In the genomic region with DNA sequence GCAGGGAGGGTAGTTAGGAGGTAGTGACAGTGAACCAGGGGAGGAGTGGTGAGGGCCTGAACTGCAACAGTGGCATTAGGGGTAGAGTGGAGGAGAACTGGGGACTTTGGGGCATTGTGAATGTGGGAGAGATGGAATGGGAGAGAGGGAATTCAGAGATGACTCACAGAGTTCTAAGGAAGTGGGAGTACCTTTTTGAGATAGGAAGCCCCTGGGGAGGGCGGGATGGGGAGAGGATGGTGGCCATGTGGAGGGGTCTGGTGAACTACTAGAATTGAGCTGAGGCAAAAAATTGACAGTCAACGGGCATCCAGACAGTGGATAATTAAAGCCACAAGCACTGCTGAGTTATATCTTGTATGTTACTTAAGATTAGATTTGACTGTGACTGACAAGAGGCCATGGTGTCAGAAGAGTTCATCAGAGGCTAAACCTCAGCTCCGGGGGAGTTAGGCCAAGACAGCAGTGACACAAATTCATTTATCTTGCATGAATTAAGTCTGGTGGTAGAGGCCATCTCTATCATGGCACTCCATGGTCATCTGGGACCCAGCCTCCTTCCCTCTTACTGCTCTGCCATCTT, we compare ENCODE assay signal across 29 cellular contexts. TPM values are rescaled to one million over a fixed set of nuclear protein-coding genes. Genes with fewer than 3 reads are reported as not detected.
DNase-seq lines count a peak whose midpoint lies in the region; ATAC-seq lines count a peak whose summit lies in the region.
"Had no signal": no experiment of that assay in that cellular context is flagged by ENCODE, and none has a peak within 500 bp of the region (broad histone marks: within the 10 kb centered on the region; RNA-seq: fewer than 3 reads in every experiment).

No MANE protein-coding gene starts in this region.

- no peaks in the 10 kb centered on the region for H3K9me3 Mint-ChIP-seq in activated CD4-positive, alpha-beta T cell treated with anti-CD3 and anti-CD28 coated beads, Interleukin-2, amount 10 ng/mL, durations not matched to agents 24 days and 14 days
- H3K9me3 Mint-ChIP-seq in dendritic cell treated with granulocyte-macrophage colony-stimulating factor and Interleukin-4, amounts not matched to agents 40 ng/mL and 50 ng/mL, for 4 days: no peaks in the 10 kb centered on the region
- H3K9me3 Mint-ChIP-seq in activated CD8-positive, alpha-beta memory T cell treated with anti-CD3 and anti-CD28 coated beads, Interleukin-2, amount 10 ng/mL, durations not matched to agents 7 days and 5 days (ENCODE audit: low read depth): no peaks in the 10 kb centered on the region
- H3K9me3 Mint-ChIP-seq: activated naive CD8-positive, alpha-beta T cell treated with anti-CD3 and anti-CD28 coated beads, Interleukin-2, amount 10 ng/mL, durations not matched to agents 7 days and 5 days; CD8-positive, alpha-beta T cell; GM23338; IgD-negative memory B cell; WTC11 had no signal

- H3K4me1 Mint-ChIP-seq in activated CD4-positive, alpha-beta T cell treated with anti-CD3 and anti-CD28 coated beads, Interleukin-2, amount 10 ng/mL, durations not matched to agents 24 days and 14 days: peaks cover 32% of the 10 kb centered on the region
- peaks cover 80% of the 10 kb centered on the region for H3K4me1 Mint-ChIP-seq in dendritic cell treated with granulocyte-macrophage colony-stimulating factor and Interleukin-4, amounts not matched to agents 40 ng/mL and 50 ng/mL, for 4 days (ENCODE audit: low read depth)
- H3K4me1 Mint-ChIP-seq in activated CD8-positive, alpha-beta memory T cell treated with anti-CD3 and anti-CD28 coated beads, Interleukin-2, amount 10 ng/mL, durations not matched to agents 7 days and 5 days: peaks cover 29% of the 10 kb centered on the region

- H3K27me3 Mint-ChIP-seq in activated CD4-positive, alpha-beta T cell treated with anti-CD3 and anti-CD28 coated beads, Interleukin-2, amount 10 ng/mL, durations not matched to agents 24 days and 14 days: no peaks in the 10 kb centered on the region
- no peaks in the 10 kb centered on the region for H3K27me3 Mint-ChIP-seq in dendritic cell treated with granulocyte-macrophage colony-stimulating factor and Interleukin-4, amounts not matched to agents 40 ng/mL and 50 ng/mL, for 4 days
- no peaks in the 10 kb centered on the region for H3K27me3 Mint-ChIP-seq in activated CD8-positive, alpha-beta memory T cell treated with anti-CD3 and anti-CD28 coated beads, Interleukin-2, amount 10 ng/mL, durations not matched to agents 7 days and 5 days
- H3K27me3 Mint-ChIP-seq: activated naive CD8-positive, alpha-beta T cell treated with anti-CD3 and anti-CD28 coated beads, Interleukin-2, amount 10 ng/mL, durations not matched to agents 7 days and 5 days; IgD-negative memory B cell had no signal

- H3K9ac ChIP-seq in subcutaneous abdominal adipose tissue (ENCODE audit: low read length in 5 of 5): no peak overlapping the region

- CTCF ChIA-PET in activated CD8-positive, alpha-beta memory T cell treated with anti-CD3 and anti-CD28 coated beads, Interleukin-2, amount 10 ng/mL, durations not matched to agents 7 days and 5 days (lab: Charles Lee): interaction anchor here (3.2 kb wide), 1 partner anchor 18 kb away, joined by 14 read pairs; no protein-coding TSS in a partner anchor

- H3K27ac ChIP-seq in subcutaneous abdominal adipose tissue (ENCODE audit: low read depth, low read length): peak overlapping the region; percentile 91
- H3K27ac ChIP-seq: right lobe of liver, SJSA1 had no signal

- H3K4me3 ChIP-seq in subcutaneous abdominal adipose tissue (ENCODE audit: low read depth in 1 of 5, low read length in 5 of 5): no peak overlapping the region
- H3K4me3 ChIP-seq: esophagus squamous epithelium, GM23338, right lobe of liver, SJSA1, thoracic aorta had no signal

- intact Hi-C loops in activated CD4-positive, alpha-beta T cell treated with anti-CD3 and anti-CD28 coated beads, Interleukin-2, amount 10 ng/mL, durations not matched to agents 24 days and 14 days (cut with micrococcal nuclease): no loop called here
- intact Hi-C loops in dendritic cell treated with granulocyte-macrophage colony-stimulating factor and Interleukin-4, amounts not matched to agents 40 ng/mL and 50 ng/mL, for 4 days (cut with micrococcal nuclease): no loop called here

- H3K4me1 ChIP-seq in subcutaneous abdominal adipose tissue (ENCODE audit: control insufficient read depth in 5 of 5, insufficient read depth in 5 of 5, low read length in 5 of 5): peaks cover 11 to 55% (median 29%) of the 10 kb centered on the region in 5 donors

- H3K36me3 Mint-ChIP-seq in activated CD4-positive, alpha-beta T cell treated with anti-CD3 and anti-CD28 coated beads, Interleukin-2, amount 10 ng/mL, durations not matched to agents 24 days and 14 days (ENCODE audit: low read depth): no peaks in the 10 kb centered on the region
- H3K36me3 Mint-ChIP-seq in dendritic cell treated with granulocyte-macrophage colony-stimulating factor and Interleukin-4, amounts not matched to agents 40 ng/mL and 50 ng/mL, for 4 days (ENCODE audit: low read depth): peaks cover 35% of the 10 kb centered on the region
- no peaks in the 10 kb centered on the region for H3K36me3 Mint-ChIP-seq in activated CD8-positive, alpha-beta memory T cell treated with anti-CD3 and anti-CD28 coated beads, Interleukin-2, amount 10 ng/mL, durations not matched to agents 7 days and 5 days
- H3K36me3 Mint-ChIP-seq: activated naive CD8-positive, alpha-beta T cell treated with anti-CD3 and anti-CD28 coated beads, Interleukin-2, amount 10 ng/mL, durations not matched to agents 7 days and 5 days; CD8-positive, alpha-beta T cell; WTC11 had no signal

- no peak for DNase-seq in activated CD4-positive, alpha-beta T cell treated with anti-CD3 and anti-CD28 coated beads, Interleukin-2, amount 10 ng/mL, durations not matched to agents 24 days and 14 days
- no peak for DNase-seq in activated CD4-positive, alpha-beta T cell treated with anti-CD3 and anti-CD28 coated beads for 48 hours
- DNase-seq in SK-N-DZ (ENCODE audit: low spot score): peak; percentile 55
- no peak for DNase-seq in activated CD8-positive, alpha-beta memory T cell treated with anti-CD3 and anti-CD28 coated beads, Interleukin-2, amount 10 ng/mL, durations not matched to agents 7 days and 5 days
- DNase-seq in DMS153 (lab: John Stamatoyannopoulos, UW): no peak
- DNase-seq in kidney glomerular epithelial cell (lab: John Stamatoyannopoulos, UW): no peak
- DNase-seq: activated CD4-positive, alpha-beta T cell treated with anti-CD3 and anti-CD28 coated beads, Interleukin-2, amount 50 U/mL, for 4 hours; activated gamma-delta T cell; activated naive CD8-positive, alpha-beta T cell treated with anti-CD3 and anti-CD28 coated beads, Interleukin-2, amount 10 ng/mL, durations not matched to agents 7 days and 5 days; caudate nucleus; CD8-positive, alpha-beta T cell; DMS 273 treated with DMSO at 0.1 percent for 48 hours; esophagus squamous epithelium; mammary epithelial cell; NCI-H1105; NCI-H2081; NCI-H2227 treated with DMSO at 0.1 percent for 48 hours; posterior cingulate gyrus; right lobe of liver; stimulated activated CD4-positive, alpha-beta T cell treated with anti-CD3 and anti-CD28 coated beads, Interleukin-12 subunit alpha, Interleukin-12 subunit beta, amount 100 ng/mL, for 4 hours; stimulated activated CD4-positive, alpha-beta T cell treated with anti-CD3 and anti-CD28 coated beads, Interleukin-4, amount 100 ng/mL, for 24 hours; stimulated activated naive CD4-positive, alpha-beta T cell treated with Interleukin-2 at 50 U/mL for 16 hours had no signal

- H3K9me3 ChIP-seq in subcutaneous abdominal adipose tissue (ENCODE audit: control insufficient read depth in 5 of 5, low read length in 5 of 5): no peaks in the 10 kb centered on the region
- H3K9me3 ChIP-seq: esophagus squamous epithelium, right lobe of liver, SJSA1, thoracic aorta had no signal

- H3K36me3 ChIP-seq in subcutaneous abdominal adipose tissue (ENCODE audit: control insufficient read depth in 5 of 5, insufficient read depth in 5 of 5, low read length in 5 of 5): no peaks in the 10 kb centered on the region
- H3K36me3 ChIP-seq: right lobe of liver, thoracic aorta had no signal

- ATAC-seq in activated CD8-positive, alpha-beta memory T cell treated with anti-CD3 and anti-CD28 coated beads, Interleukin-2, amount 10 ng/mL, durations not matched to agents 7 days and 5 days: no peak
- ATAC-seq: CD8-positive, alpha-beta T cell; right lobe of liver; WTC11 had no signal

- H3K27ac Mint-ChIP-seq in activated CD4-positive, alpha-beta T cell treated with anti-CD3 and anti-CD28 coated beads, Interleukin-2, amount 10 ng/mL, durations not matched to agents 24 days and 14 days: peak overlapping the region; percentile 18
- H3K27ac Mint-ChIP-seq in dendritic cell treated with granulocyte-macrophage colony-stimulating factor and Interleukin-4, amounts not matched to agents 40 ng/mL and 50 ng/mL, for 4 days: peak overlapping the region; percentile 98
- no peak overlapping the region for H3K27ac Mint-ChIP-seq in activated CD8-positive, alpha-beta memory T cell treated with anti-CD3 and anti-CD28 coated beads, Interleukin-2, amount 10 ng/mL, durations not matched to agents 7 days and 5 days
- H3K27ac Mint-ChIP-seq: activated naive CD8-positive, alpha-beta T cell treated with anti-CD3 and anti-CD28 coated beads, Interleukin-2, amount 10 ng/mL, durations not matched to agents 7 days and 5 days; CD8-positive, alpha-beta T cell; GM23338; IgD-negative memory B cell had no signal

- no peaks in the 10 kb centered on the region for H3K27me3 ChIP-seq in subcutaneous abdominal adipose tissue (ENCODE audit: control insufficient read depth in 5 of 5, insufficient read depth in 4 of 5, low read length in 5 of 5)
- H3K27me3 ChIP-seq: esophagus squamous epithelium, right lobe of liver, SJSA1 had no signal

- no peak overlapping the region for H3K4me3 Mint-ChIP-seq in activated CD4-positive, alpha-beta T cell treated with anti-CD3 and anti-CD28 coated beads, Interleukin-2, amount 10 ng/mL, durations not matched to agents 24 days and 14 days
- H3K4me3 Mint-ChIP-seq in dendritic cell treated with granulocyte-macrophage colony-stimulating factor and Interleukin-4, amounts not matched to agents 40 ng/mL and 50 ng/mL, for 4 days: no peak overlapping the region
- H3K4me3 Mint-ChIP-seq in activated CD8-positive, alpha-beta memory T cell treated with anti-CD3 and anti-CD28 coated beads, Interleukin-2, amount 10 ng/mL, durations not matched to agents 7 days and 5 days: no peak overlapping the region
- H3K4me3 Mint-ChIP-seq: activated naive CD8-positive, alpha-beta T cell treated with anti-CD3 and anti-CD28 coated beads, Interleukin-2, amount 10 ng/mL, durations not matched to agents 7 days and 5 days; CD8-positive, alpha-beta T cell; GM23338; IgD-negative memory B cell; WTC11 had no signal

RNA-seq across cellular contexts. Expression of a gene that starts 34.0 kb away (rescaled TPM):
- 15.7 and 16.9 TPM in 2 replicates for total RNA-seq in activated CD4-positive, alpha-beta T cell treated with anti-CD3 and anti-CD28 coated beads, Interleukin-2, amount 10 ng/mL, durations not matched to agents 24 days and 14 days
- polyA plus RNA-seq in SK-N-DZ (2014; cell fraction: cytosol; rRNA removed): 6.7 and 8.8 TPM in 2 replicates
- polyA plus RNA-seq in SK-N-DZ (2014; cell fraction: nucleus; rRNA removed): 9.2 and 9.7 TPM in 2 replicates
- 10 to 100 TPM; 27.8 to 28.4 TPM for total RNA-seq in activated CD8-positive, alpha-beta memory T cell treated with anti-CD3 and anti-CD28 coated beads, Interleukin-2, amount 10 ng/mL, durations not matched to agents 7 days and 5 days

RNA-seq across cellular contexts. Expression of a gene that starts 36.0 kb away (rescaled TPM):
- 1.4 and 1.8 TPM in 2 replicates for total RNA-seq in activated CD4-positive, alpha-beta T cell treated with anti-CD3 and anti-CD28 coated beads, Interleukin-2, amount 10 ng/mL, durations not matched to agents 24 days and 14 days
- 6.4 and 6.5 TPM in 2 replicates for polyA plus RNA-seq in SK-N-DZ (2014; cell fraction: cytosol; rRNA removed)
- polyA plus RNA-seq in SK-N-DZ (2014; cell fraction: nucleus; rRNA removed): 24.4 and 25.9 TPM in 2 replicates
- 10 to 100 TPM; 13.4 to 24.4 TPM for total RNA-seq in activated CD8-positive, alpha-beta memory T cell treated with anti-CD3 and anti-CD28 coated beads, Interleukin-2, amount 10 ng/mL, durations not matched to agents 7 days and 5 days

RNA-seq across cellular contexts. Expression of a gene that starts 50.3 kb away (rescaled TPM):
- 20.9 and 22.6 TPM in 2 replicates for total RNA-seq in activated CD4-positive, alpha-beta T cell treated with anti-CD3 and anti-CD28 coated beads, Interleukin-2, amount 10 ng/mL, durations not matched to agents 24 days and 14 days
- 62.6 and 88.5 TPM in 2 replicates for polyA plus RNA-seq in SK-N-DZ (2014; cell fraction: cytosol; rRNA removed)
- 274 and 284 TPM in 2 replicates for polyA plus RNA-seq in SK-N-DZ (2014; cell fraction: nucleus; rRNA removed)
- total RNA-seq in activated CD8-positive, alpha-beta memory T cell treated with anti-CD3 and anti-CD28 coated beads, Interleukin-2, amount 10 ng/mL, durations not matched to agents 7 days and 5 days: 10 to 100 TPM; 59.5 to 85.5 TPM
